Comparison of ENCODE assay signal across 1 cellular context in the genomic region with DNA sequence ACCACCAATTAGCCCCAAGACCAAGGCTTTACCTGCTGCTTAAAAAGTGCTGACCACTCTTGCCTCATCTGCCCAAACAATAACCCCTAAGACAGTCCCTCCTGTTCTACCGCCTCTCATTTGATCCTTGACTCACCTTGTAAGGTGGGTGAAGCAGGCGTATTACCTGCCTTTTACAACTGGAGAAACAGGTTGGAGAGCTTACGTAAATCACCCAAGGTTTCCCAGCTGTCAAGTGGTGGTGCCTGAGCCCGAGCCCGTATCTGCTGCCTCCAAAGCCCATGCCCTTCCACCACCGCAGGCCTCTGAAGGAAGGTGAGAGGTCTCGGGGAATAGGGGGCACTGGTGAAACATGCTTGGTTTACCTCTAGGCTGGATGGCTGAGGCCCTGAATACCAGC.
TF ChIP-seq lines count a peak whose summit lies in the region.

No MANE protein-coding gene starts in this region.

TF ChIP-seq in IMR-90, 13 proteins besides CTCF, POLR2A, EP300 and RAD21 (continued from another document):
- TF ChIP-seq, protein P1, sequence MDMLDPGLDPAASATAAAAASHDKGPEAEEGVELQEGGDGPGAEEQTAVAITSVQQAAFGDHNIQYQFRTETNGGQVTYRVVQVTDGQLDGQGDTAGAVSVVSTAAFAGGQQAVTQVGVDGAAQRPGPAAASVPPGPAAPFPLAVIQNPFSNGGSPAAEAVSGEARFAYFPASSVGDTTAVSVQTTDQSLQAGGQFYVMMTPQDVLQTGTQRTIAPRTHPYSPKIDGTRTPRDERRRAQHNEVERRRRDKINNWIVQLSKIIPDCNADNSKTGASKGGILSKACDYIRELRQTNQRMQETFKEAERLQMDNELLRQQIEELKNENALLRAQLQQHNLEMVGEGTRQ (IDR thresholded peaks at IDR 0.05; ENCODE audit: low read depth, low read length) = no peak
- TF ChIP-seq RCOR1 (IDR thresholded peaks at IDR 0.05; ENCODE audit: insufficient replicate concordance, low read length) (no peak), BHLHE40 (IDR thresholded peaks at IDR 0.05; ENCODE audit: low read depth, low read length) (no peak), CHD1 (IDR thresholded peaks at IDR 0.05; ENCODE audit: low read depth, low read length) (no peak), CEBPB (IDR thresholded peaks at IDR 0.05; ENCODE audit: low read depth, low read length) (no peak)
- TF ChIP-seq, protein P2, sequence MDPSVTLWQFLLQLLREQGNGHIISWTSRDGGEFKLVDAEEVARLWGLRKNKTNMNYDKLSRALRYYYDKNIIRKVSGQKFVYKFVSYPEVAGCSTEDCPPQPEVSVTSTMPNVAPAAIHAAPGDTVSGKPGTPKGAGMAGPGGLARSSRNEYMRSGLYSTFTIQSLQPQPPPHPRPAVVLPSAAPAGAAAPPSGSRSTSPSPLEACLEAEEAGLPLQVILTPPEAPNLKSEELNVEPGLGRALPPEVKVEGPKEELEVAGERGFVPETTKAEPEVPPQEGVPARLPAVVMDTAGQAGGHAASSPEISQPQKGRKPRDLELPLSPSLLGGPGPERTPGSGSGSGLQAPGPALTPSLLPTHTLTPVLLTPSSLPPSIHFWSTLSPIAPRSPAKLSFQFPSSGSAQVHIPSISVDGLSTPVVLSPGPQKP (IDR thresholded peaks at IDR 0.05; ENCODE audit: borderline replicate concordance, low read depth, low read length) = no peak
